In genomic region chr16:12341966-12342365, GRCh38 we compare ENCODE assay signal across 1 cellular context.
TF ChIP-seq lines count a peak whose summit lies in the region.

No MANE protein-coding gene starts in this region.

TF ChIP-seq in A549, 52 proteins besides CTCF, POLR2A, EP300 and RAD21 (continued from another document):
- TF ChIP-seq HMGXB4 (CRISPR knock-in tag; IDR thresholded peaks at IDR 0.05; ENCODE audit: borderline replicate concordance) (no peak), RFX5 (IDR thresholded peaks at IDR 0.05) (no peak), HOXB13 (CRISPR knock-in tag; IDR thresholded peaks at IDR 0.05; ENCODE audit: low read depth) (no peak)
